33 cellular contexts compared by ENCODE assay signal in genomic region chr18:11533513-11533890, GRCh38.
"Had no signal": no experiment of that assay in that cellular context is flagged by ENCODE, and none has a peak within 500 bp of the region (broad histone marks: within the 10 kb centered on the region; RNA-seq: fewer than 3 reads in every experiment).

No MANE protein-coding gene starts in this region.

- H3K27me3 ChIP-seq: adrenal gland, body of pancreas, esophagus muscularis mucosa had no signal

- ATAC-seq: activated CD4-positive, alpha-beta T cell treated with anti-CD3 and anti-CD28 coated beads for 36 hours; activated CD8-positive, alpha-beta T cell treated with anti-CD3 and anti-CD28 coated beads for 36 hours; activated naive CD8-positive, alpha-beta T cell treated with anti-CD3 and anti-CD28 coated beads, Interleukin-2, amount 50 U/mL, for 24 hours; activated T-cell treated with anti-CD3 and anti-CD28 coated beads, Interleukin-2, amount 50 U/mL, for 4 hours; activated T-helper 17 cell treated with anti-CD3 and anti-CD28 coated beads, Interleukin-2, amount 50 U/mL, for 72 hours; body of pancreas; effector memory CD8-positive, alpha-beta T cell; T-helper 17 cell had no signal

- H3K9me3 Mint-ChIP-seq: activated CD8-positive, alpha-beta T cell treated with anti-CD3 and anti-CD28 coated beads for 36 hours; activated naive CD4-positive, alpha-beta T cell treated with anti-CD3 and anti-CD28 coated beads for 36 hours; activated naive CD4-positive, alpha-beta T cell treated with anti-CD3 and anti-CD28 coated beads, Interleukin-2, amount 50 U/mL, for 24 hours; activated naive CD8-positive, alpha-beta T cell treated with anti-CD3 and anti-CD28 coated beads for 36 hours; activated T-cell treated with anti-CD3 and anti-CD28 coated beads, Interleukin-2, amount 50 U/mL, for 4 hours; effector memory CD8-positive, alpha-beta T cell; T-helper 2 cell treated with Interferon-gamma antibody and Interleukin-4, amounts not matched to agents 5 μg/mL and 100 μg/mL, for 36 hours had no signal

- H3K9me3 ChIP-seq: adrenal gland, body of pancreas, esophagus muscularis mucosa, gastroesophageal sphincter had no signal

- H3K36me3 ChIP-seq: adrenal gland, esophagus muscularis mucosa, gastroesophageal sphincter had no signal

- H3K36me3 Mint-ChIP-seq: activated naive CD4-positive, alpha-beta T cell treated with anti-CD3 and anti-CD28 coated beads, Interleukin-2, amount 50 U/mL, for 24 hours; activated naive CD8-positive, alpha-beta T cell treated with anti-CD3 and anti-CD28 coated beads for 36 hours had no signal

- H3K4me3 ChIP-seq: adrenal gland, body of pancreas, esophagus muscularis mucosa, gastroesophageal sphincter had no signal

- FAIRE-seq: colon had no signal

- H3K4me3 Mint-ChIP-seq: activated CD4-positive, alpha-beta T cell treated with anti-CD3 and anti-CD28 coated beads for 36 hours; activated CD8-positive, alpha-beta T cell treated with anti-CD3 and anti-CD28 coated beads for 36 hours; activated naive CD4-positive, alpha-beta T cell treated with anti-CD3 and anti-CD28 coated beads for 36 hours; activated naive CD4-positive, alpha-beta T cell treated with anti-CD3 and anti-CD28 coated beads, Interleukin-2, amount 50 U/mL, for 24 hours; activated naive CD8-positive, alpha-beta T cell treated with anti-CD3 and anti-CD28 coated beads for 36 hours; activated naive CD8-positive, alpha-beta T cell treated with anti-CD3 and anti-CD28 coated beads, Interleukin-2, amount 50 U/mL, for 24 hours; activated T-cell treated with anti-CD3 and anti-CD28 coated beads, Interleukin-2, amount 50 U/mL, for 4 hours; activated T-helper 17 cell treated with anti-CD3 and anti-CD28 coated beads, Interleukin-2, amount 50 U/mL, for 72 hours; effector memory CD8-positive, alpha-beta T cell; T-helper 17 cell; T-helper 2 cell treated with Interferon-gamma antibody and Interleukin-4, amounts not matched to agents 5 μg/mL and 100 μg/mL, for 36 hours had no signal

- H3K27ac ChIP-seq: adrenal gland, body of pancreas, esophagus muscularis mucosa, gastroesophageal sphincter had no signal

- H3K4me1 Mint-ChIP-seq: activated CD4-positive, alpha-beta T cell treated with anti-CD3 and anti-CD28 coated beads for 36 hours; activated naive CD4-positive, alpha-beta T cell treated with anti-CD3 and anti-CD28 coated beads, Interleukin-2, amount 50 U/mL, for 24 hours; activated naive CD8-positive, alpha-beta T cell treated with anti-CD3 and anti-CD28 coated beads for 36 hours; activated naive CD8-positive, alpha-beta T cell treated with anti-CD3 and anti-CD28 coated beads, Interleukin-2, amount 50 U/mL, for 24 hours; activated T-helper 17 cell treated with anti-CD3 and anti-CD28 coated beads, Interleukin-2, amount 50 U/mL, for 72 hours; T-helper 17 cell had no signal

- DNase-seq: activated CD4-positive, alpha-beta T cell treated with anti-CD3 and anti-CD28 coated beads for 36 hours; activated CD4-positive, alpha-beta T cell treated with anti-CD3 and anti-CD28 coated beads, Interleukin-2, amount 50 U/mL, for 1 hour; activated CD4-positive, alpha-beta T cell treated with anti-CD3 and anti-CD28 coated beads, Interleukin-2, amount 50 U/mL, for 48 hours; activated CD4-positive, CD25-positive, alpha-beta regulatory T cell; activated CD4-positive, CD25-positive, alpha-beta regulatory T cell treated with anti-CD3 and anti-CD28 coated beads, Interleukin-2, amount 50 U/mL, for 72 hours; activated CD8-positive, alpha-beta memory T cell treated with anti-CD3 and anti-CD28 coated beads for 24 hours; activated CD8-positive, alpha-beta T cell treated with anti-CD3 and anti-CD28 coated beads for 36 hours; activated effector memory CD4-positive, alpha-beta T cell treated with Interleukin-2 at 50 U/mL for 16 hours; activated gamma-delta T cell treated with Interleukin-2 at 50 U/mL for 16 hours; activated naive CD4-positive, alpha-beta T cell treated with anti-CD3 and anti-CD28 coated beads for 36 hours; activated naive CD8-positive, alpha-beta T cell treated with anti-CD3 and anti-CD28 coated beads for 36 hours; activated naive CD8-positive, alpha-beta T cell treated with anti-CD3 and anti-CD28 coated beads, Interleukin-2, amount 50 U/mL, for 24 hours; activated T-cell treated with anti-CD3 and anti-CD28 coated beads, Interleukin-2, amount 50 U/mL, for 4 hours; adrenal gland; amygdala; aorta; body of pancreas; caudate nucleus; cortex of kidney; dermis blood vessel endothelial cell; effector CD4-positive, alpha-beta T cell; effector memory CD8-positive, alpha-beta T cell; erythroblast; foreskin melanocyte; T-helper 1 cell; T-helper 17 cell; T1000 had no signal

- H3K27ac Mint-ChIP-seq: activated CD4-positive, alpha-beta T cell treated with anti-CD3 and anti-CD28 coated beads for 36 hours; activated CD8-positive, alpha-beta T cell treated with anti-CD3 and anti-CD28 coated beads for 36 hours; activated naive CD4-positive, alpha-beta T cell treated with anti-CD3 and anti-CD28 coated beads for 36 hours; activated naive CD4-positive, alpha-beta T cell treated with anti-CD3 and anti-CD28 coated beads, Interleukin-2, amount 50 U/mL, for 24 hours; activated naive CD8-positive, alpha-beta T cell treated with anti-CD3 and anti-CD28 coated beads for 36 hours; activated naive CD8-positive, alpha-beta T cell treated with anti-CD3 and anti-CD28 coated beads, Interleukin-2, amount 50 U/mL, for 24 hours; activated T-helper 17 cell treated with anti-CD3 and anti-CD28 coated beads, Interleukin-2, amount 50 U/mL, for 72 hours; effector memory CD8-positive, alpha-beta T cell; T-helper 17 cell; T-helper 2 cell treated with Interferon-gamma antibody and Interleukin-4, amounts not matched to agents 5 μg/mL and 100 μg/mL, for 36 hours had no signal

- H3K27me3 Mint-ChIP-seq: activated CD4-positive, alpha-beta T cell treated with anti-CD3 and anti-CD28 coated beads for 36 hours; activated CD8-positive, alpha-beta T cell treated with anti-CD3 and anti-CD28 coated beads for 36 hours; activated naive CD4-positive, alpha-beta T cell treated with anti-CD3 and anti-CD28 coated beads, Interleukin-2, amount 50 U/mL, for 24 hours; activated naive CD8-positive, alpha-beta T cell treated with anti-CD3 and anti-CD28 coated beads, Interleukin-2, amount 50 U/mL, for 24 hours; activated T-helper 17 cell treated with anti-CD3 and anti-CD28 coated beads, Interleukin-2, amount 50 U/mL, for 72 hours; effector memory CD8-positive, alpha-beta T cell had no signal

- H3K4me1 ChIP-seq: adrenal gland, body of pancreas, esophagus muscularis mucosa, gastroesophageal sphincter had no signal
